In genomic region chr17:67055041-67055443, GRCh38 we compare ENCODE assay signal across 18 cellular contexts. TPM values are rescaled to one million over a fixed set of nuclear protein-coding genes. Genes with fewer than 3 reads are reported as not detected.
DNase-seq lines count a peak whose midpoint lies in the region; ATAC-seq and TF ChIP-seq lines count a peak whose summit lies in the region.
"Had no signal": no experiment of that assay in that cellular context is flagged by ENCODE, and none has a peak within 500 bp of the region (broad histone marks: within the 10 kb centered on the region; RNA-seq: fewer than 3 reads in every experiment).

No MANE protein-coding gene starts in this region.

- H3K9me3 Mint-ChIP-seq in activated CD8-positive, alpha-beta T cell treated with anti-CD3 and anti-CD28 coated beads, Interleukin-2, amount 10 ng/mL, durations not matched to agents 7 days and 5 days (ENCODE audit: insufficient read depth) = no peaks in the 10 kb centered on the region

- no peak overlapping the region for H4K8ac ChIP-seq in trophoblast cell (ENCODE audit: low read depth, low read length)

- no peaks in the 10 kb centered on the region for H3K79me1 ChIP-seq in trophoblast cell (ENCODE audit: low read length)

- ATAC-seq in left ventricle myocardium superior = no peak
- ATAC-seq in HG03442 (IDR thresholded peaks at IDR 0.05; ENCODE audit: unreplicated experiment) = no peak
- no peak for ATAC-seq in activated CD8-positive, alpha-beta T cell treated with anti-CD3 and anti-CD28 coated beads, Interleukin-2, amount 10 ng/mL, durations not matched to agents 7 days and 5 days

- H2BK5ac ChIP-seq in trophoblast cell (ENCODE audit: low read depth, low read length, poor library complexity) = no peak overlapping the region

- no peak overlapping the region for H3K4me3 ChIP-seq in esophagus muscularis mucosa
- peak overlapping the region; percentile 58 for H3K4me3 ChIP-seq in trophoblast cell (ENCODE audit: low read depth, low read length)

- no peaks in the 10 kb centered on the region for H3K36me3 Mint-ChIP-seq in activated CD8-positive, alpha-beta T cell treated with anti-CD3 and anti-CD28 coated beads, Interleukin-2, amount 10 ng/mL, durations not matched to agents 7 days and 5 days (ENCODE audit: low read depth)

- H3K4me1 ChIP-seq in esophagus muscularis mucosa (no peaks in the 10 kb centered on the region), trophoblast cell (ENCODE audit: control insufficient read depth in 1 of 2, insufficient read depth in 2 of 2, low read length in 2 of 2) (no peaks in the 10 kb centered on the region)

- H3K27ac ChIP-seq in esophagus muscularis mucosa (replicated peaks in 1 of 4) (no peak overlapping the region), trophoblast cell (ENCODE audit: low read depth, low read length) (no peak overlapping the region)

- H2BK12ac ChIP-seq in trophoblast cell (ENCODE audit: low read length) = no peak overlapping the region

- CTCF ChIA-PET in activated CD8-positive, alpha-beta T cell treated with anti-CD3 and anti-CD28 coated beads, Interleukin-2, amount 10 ng/mL, durations not matched to agents 7 days and 5 days (lab: Charles Lee) = no interaction called here

- H3K79me2 ChIP-seq in trophoblast cell (ENCODE audit: control insufficient read depth, insufficient read depth, low read length, poor library complexity) = no peaks in the 10 kb centered on the region

- no peak overlapping the region for H3K18ac ChIP-seq in trophoblast cell (ENCODE audit: low read length)

- no peak overlapping the region for H3K4me3 Mint-ChIP-seq in activated CD8-positive, alpha-beta T cell treated with anti-CD3 and anti-CD28 coated beads, Interleukin-2, amount 10 ng/mL, durations not matched to agents 7 days and 5 days
- H3K4me3 Mint-ChIP-seq: CD14-positive monocyte had no signal

- H4K91ac ChIP-seq in trophoblast cell (ENCODE audit: low read depth, low read length) = no peak overlapping the region

- no peak overlapping the region for H3K4me2 ChIP-seq in trophoblast cell (ENCODE audit: low read length)

- H2AK5ac ChIP-seq in trophoblast cell (ENCODE audit: low read length) = no peak overlapping the region

- H3K4ac ChIP-seq in trophoblast cell (ENCODE audit: low read depth, low read length) = no peak overlapping the region

- peak; percentile 43 for DNase-seq in cardiac septum (ENCODE audit: low spot score)
- no peak for DNase-seq in left ventricle myocardium superior
- peak; percentile 88 for DNase-seq in esophagus muscularis mucosa (ENCODE audit: extremely low spot score)
- no peak for DNase-seq in trophoblast cell
- DNase-seq in activated CD8-positive, alpha-beta T cell treated with anti-CD3 and anti-CD28 coated beads, Interleukin-2, amount 10 ng/mL, durations not matched to agents 7 days and 5 days = no peak
- no peak for DNase-seq in NCI-H774 (lab: John Stamatoyannopoulos, UW)
- DNase-seq: KBM-7; MV-4-11; NCI-H1417; NCI-H187 treated with DMSO at 0.1 percent for 48 hours; NCI-H69; NK-92 treated with Interleukin-12 subunit alpha and Interleukin-12 subunit beta, amount 100 ng/mL, for 24 hours had no signal

- no peak for TF ChIP-seq POLR2A in esophagus muscularis mucosa (IDR thresholded peaks at IDR 0.05; ENCODE audit: low read depth)

- H3K23ac ChIP-seq in trophoblast cell (ENCODE audit: low read length) = no peak overlapping the region

- no peak overlapping the region for H3K14ac ChIP-seq in trophoblast cell (ENCODE audit: low read length)

- no peak overlapping the region for H2BK120ac ChIP-seq in trophoblast cell (ENCODE audit: insufficient read depth, low read length, poor library complexity)

- intact Hi-C loops in cardiac septum (cut with DNase I) = loop anchor here (10.0 kb wide), 1 partner anchor 80 kb away; no protein-coding TSS in a partner anchor
- intact Hi-C loops in left ventricle myocardium superior (cut with micrococcal nuclease) = no loop called here
- intact Hi-C loops in esophagus muscularis mucosa (cut with DNase I) = no loop called here

- WGBS in esophagus muscularis mucosa = 98% methylated on average over 13 of the region's 19 CpGs
- no CpG with 5 or more reads among the region's 19 CpGs for WGBS in trophoblast cell (ENCODE audit: extremely low coverage, insufficient coverage, insufficient read length)

- POLR2A ChIA-PET in activated CD8-positive, alpha-beta T cell treated with anti-CD3 and anti-CD28 coated beads, Interleukin-2, amount 10 ng/mL, durations not matched to agents 7 days and 5 days (lab: Charles Lee) = no interaction called here

- H3K27me3 ChIP-seq in esophagus muscularis mucosa = no peaks in the 10 kb centered on the region
- no peaks in the 10 kb centered on the region for H3K27me3 ChIP-seq in trophoblast cell (ENCODE audit: insufficient read depth, low read length)

- H3K9ac ChIP-seq in trophoblast cell (ENCODE audit: low read length) = no peak overlapping the region

- TF ChIP-seq CTCF in esophagus muscularis mucosa (IDR thresholded peaks at IDR 0.05) = no peak

- TF ChIP-seq EP300 in esophagus muscularis mucosa (IDR thresholded peaks at IDR 0.05) = no peak

- no peak overlapping the region for H3K27ac Mint-ChIP-seq in activated CD8-positive, alpha-beta T cell treated with anti-CD3 and anti-CD28 coated beads, Interleukin-2, amount 10 ng/mL, durations not matched to agents 7 days and 5 days
- H3K27ac Mint-ChIP-seq: CD14-positive monocyte had no signal

- H3K36me3 ChIP-seq in esophagus muscularis mucosa (no peaks in the 10 kb centered on the region), trophoblast cell (ENCODE audit: control insufficient read depth in 1 of 2, insufficient read depth in 2 of 2, low read length in 2 of 2) (no peaks in the 10 kb centered on the region)

- H3K9me3 ChIP-seq in esophagus muscularis mucosa = peaks cover 0 to 4% (median 1%) of the 10 kb centered on the region in 4 donors
- peaks cover 6% of the 10 kb centered on the region for H3K9me3 ChIP-seq in trophoblast cell (ENCODE audit: insufficient read depth, low read depth, low read length)

- H2AFZ ChIP-seq in trophoblast cell (ENCODE audit: insufficient read depth, low read length, poor library complexity) = no peak overlapping the region

- H3K27me3 Mint-ChIP-seq in activated CD8-positive, alpha-beta T cell treated with anti-CD3 and anti-CD28 coated beads, Interleukin-2, amount 10 ng/mL, durations not matched to agents 7 days and 5 days (ENCODE audit: low read depth) = no peaks in the 10 kb centered on the region

- no peak overlapping the region for H4K12ac ChIP-seq in trophoblast cell (ENCODE audit: low read depth, low read length)

- no peaks in the 10 kb centered on the region for H3K4me1 Mint-ChIP-seq in activated CD8-positive, alpha-beta T cell treated with anti-CD3 and anti-CD28 coated beads, Interleukin-2, amount 10 ng/mL, durations not matched to agents 7 days and 5 days (ENCODE audit: low read depth)
- H3K4me1 Mint-ChIP-seq: CD14-positive monocyte had no signal

RNA-seq across cellular contexts. Expression of gene CACNG1, which starts 10.7 kb away (rescaled TPM):
- total RNA-seq in cardiac septum = not detected
- total RNA-seq in left ventricle myocardium superior = not detected
- not detected for total RNA-seq in esophagus muscularis mucosa
- 0.25 and 0.36 TPM in 2 replicates for polyA plus RNA-seq in trophoblast cell (2013)
- total RNA-seq in activated CD8-positive, alpha-beta T cell treated with anti-CD3 and anti-CD28 coated beads, Interleukin-2, amount 10 ng/mL, durations not matched to agents 7 days and 5 days = not detected
- total RNA-seq: A673, H4, OCI-LY7, RPMI7951 had no signal
- polyA plus RNA-seq: CD14-positive monocyte had no signal

Comparison
In these comparisons a context has a peak if more than half of its experiments do, and no peak if none do; other contexts are left out.
1. DNase-seq: peak in cardiac septum (single experiment) and esophagus muscularis mucosa (single experiment); none in left ventricle myocardium superior (single experiment), trophoblast cell (0 of 2), activated CD8-positive, alpha-beta T cell treated with anti-CD3 and anti-CD28 coated beads, Interleukin-2, amount 10 ng/mL, durations not matched to agents 7 days and 5 days (single experiment) and NCI-H774 (single experiment).